8 cellular contexts compared by ENCODE assay signal in genomic region chr1:15523104-15523921, GRCh38. TPM values are rescaled to one million over a fixed set of nuclear protein-coding genes. Genes with fewer than 3 reads are reported as not detected.
A peak's percentile ranks its signal among the peaks of the same experiment; 100 is the strongest.
DNase-seq lines count a peak whose midpoint lies in the region; ATAC-seq and TF ChIP-seq lines count a peak whose summit lies in the region.

No MANE protein-coding gene starts in this region.

- H3K27ac ChIP-seq in Peyer's patch: peak overlapping the region; percentile 93 to 99 (median 96)
- H3K27ac ChIP-seq in esophagus squamous epithelium: peak overlapping the region; percentile 96 to 100 (median 97)

- H3K4me3 Mint-ChIP-seq in progenitor cell of endocrine pancreas (ENCODE audit: low read depth): peak overlapping the region; percentile 93

- H3K4me1 ChIP-seq in ES-I3 (ENCODE audit: insufficient read depth, low read length): no peaks in the 10 kb centered on the region
- peaks cover 0 to 31% (median 5%) of the 10 kb centered on the region in 4 donors for H3K4me1 ChIP-seq in Peyer's patch
- peaks cover 17 to 43% (median 24%) of the 10 kb centered on the region in 3 donors for H3K4me1 ChIP-seq in esophagus squamous epithelium

- intact Hi-C loops in esophagus squamous epithelium (cut with DNase I): no loop called here

- no peaks in the 10 kb centered on the region for H3K9me3 ChIP-seq in ES-I3 (ENCODE audit: control insufficient read depth, insufficient read depth, low read length)
- no peaks in the 10 kb centered on the region for H3K9me3 ChIP-seq in Peyer's patch
- H3K9me3 ChIP-seq in esophagus squamous epithelium: no peaks in the 10 kb centered on the region

- ATAC-seq in GM18505 (IDR thresholded peaks at IDR 0.05; ENCODE audit: unreplicated experiment): no peak

- H3K27ac Mint-ChIP-seq in progenitor cell of endocrine pancreas: peak overlapping the region; percentile 100

- peak in 1 of 3 donors; percentile 42 for DNase-seq in Peyer's patch
- no peak for DNase-seq in esophagus squamous epithelium (lab: John Stamatoyannopoulos, UW)
- no peak for DNase-seq in progenitor cell of endocrine pancreas (ENCODE audit: low spot score, unreplicated experiment)
- no peak for DNase-seq in SW480 (ENCODE audit: low spot score)
- no peak for DNase-seq in NCI-H1436 (lab: John Stamatoyannopoulos, UW)
- no peak for DNase-seq in KBM-7

- no peaks in the 10 kb centered on the region for H3K9me3 Mint-ChIP-seq in progenitor cell of endocrine pancreas (ENCODE audit: low read depth)

- H3K27me3 ChIP-seq in Peyer's patch (no peaks in the 10 kb centered on the region), esophagus squamous epithelium (no peaks in the 10 kb centered on the region)

- no peaks in the 10 kb centered on the region for H3K36me3 ChIP-seq in ES-I3 (ENCODE audit: insufficient read depth, low read length)
- H3K36me3 ChIP-seq in Peyer's patch: no peaks in the 10 kb centered on the region
- no peaks in the 10 kb centered on the region for H3K36me3 ChIP-seq in esophagus squamous epithelium

- no peak for TF ChIP-seq CTCF in Peyer's patch (IDR thresholded peaks at IDR 0.05)
- TF ChIP-seq CTCF in esophagus squamous epithelium (IDR thresholded peaks at IDR 0.05): no peak
- TF ChIP-seq CTCF in progenitor cell of endocrine pancreas (IDR thresholded peaks at IDR 0.05; ENCODE audit: unreplicated experiment): no peak

- 56 to 66% methylated on average over 11 to 12 of the region's 12 CpGs for WGBS in esophagus squamous epithelium, 2 donors

- H3K4me3 ChIP-seq in Peyer's patch (peak overlapping the region; percentile 74 to 78 (median 76)), esophagus squamous epithelium (peak overlapping the region; percentile 59 to 78 (median 73))

- peak overlapping the region; percentile 72 for H3K9ac ChIP-seq in ES-I3 (ENCODE audit: low read depth, low read length)

- TF ChIP-seq POLR2A in Peyer's patch (IDR thresholded peaks at IDR 0.05): no peak
- no peak for TF ChIP-seq POLR2A in esophagus squamous epithelium (IDR thresholded peaks at IDR 0.05)
- no peak for TF ChIP-seq POLR2A in GM18505 (IDR thresholded peaks at IDR 0.05; ENCODE audit: borderline replicate concordance, extremely low read depth, insufficient read depth, insufficient read length)

- peaks cover 3% of the 10 kb centered on the region for H3K36me3 Mint-ChIP-seq in progenitor cell of endocrine pancreas (ENCODE audit: insufficient read depth)

- no peaks in the 10 kb centered on the region for H3K27me3 Mint-ChIP-seq in progenitor cell of endocrine pancreas

- in situ Hi-C loops in KBM-7 (cut with MboI; ENCODE audit: low pct_unique_long_range_greater_than_20kb, low sequenced_read_pairs): no loop called here

- peaks cover 34% of the 10 kb centered on the region for H3K4me1 Mint-ChIP-seq in progenitor cell of endocrine pancreas (ENCODE audit: low read depth)

RNA-seq across cellular contexts. Expression of gene CASP9, which starts 0.7 kb away (rescaled TPM):
- total RNA-seq in Peyer's patch (10 to 100 TPM in 3 of 4 donors, 1 to 10 TPM in 1; 7.4 to 34.0 (median 26.2) TPM), esophagus squamous epithelium (10 to 100 TPM in 3 of 4 donors, 1 to 10 TPM in 1; 8.8 to 22.6 (median 15.5) TPM), progenitor cell of endocrine pancreas (24.9 and 25.2 TPM in 2 replicates)

RNA-seq across cellular contexts. Expression of gene DNAJC16, which starts 3.3 kb away (rescaled TPM):
- total RNA-seq in Peyer's patch (10 to 100 TPM; 20.8 to 64.4 (median 31.8) TPM), esophagus squamous epithelium (10 to 100 TPM in 3 of 4 donors, 1 to 10 TPM in 1; 10.0 to 20.9 (median 14.2) TPM), progenitor cell of endocrine pancreas (34.9 and 37.7 TPM in 2 replicates)

RNA-seq across cellular contexts. Expression of gene CELA2B, which starts 47.4 kb away (rescaled TPM):
- not detected for total RNA-seq in Peyer's patch
- not detected for total RNA-seq in esophagus squamous epithelium
- total RNA-seq in progenitor cell of endocrine pancreas: not detected in 2 replicates
